19 cellular contexts compared by ENCODE assay signal in the genomic region with DNA sequence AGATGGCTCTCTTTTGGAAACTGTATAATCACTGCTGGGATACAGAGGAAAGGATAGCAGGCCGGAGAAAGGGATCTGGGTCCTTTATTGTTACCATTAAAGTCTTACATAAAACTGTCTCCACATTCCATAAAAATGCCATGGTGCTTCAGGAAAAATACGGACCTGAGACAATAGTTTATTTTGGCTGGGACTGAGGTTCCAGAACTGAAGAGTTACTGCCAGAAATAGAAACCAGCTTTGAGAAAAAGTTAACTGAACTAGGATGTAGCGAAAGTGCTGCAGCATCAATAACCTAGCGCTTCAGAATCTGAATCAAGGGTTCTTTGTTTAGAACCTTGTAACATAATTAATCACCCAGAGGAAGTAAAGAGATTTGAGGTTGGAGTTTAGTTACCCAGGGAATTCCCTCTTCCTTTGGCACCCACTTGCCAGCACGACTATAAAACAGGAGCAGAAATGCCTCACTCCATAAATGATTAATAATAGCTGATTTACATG. TPM values are rescaled to one million over a fixed set of nuclear protein-coding genes. Genes with fewer than 3 reads are reported as not detected.
DNase-seq lines count a peak whose midpoint lies in the region; ATAC-seq and TF ChIP-seq lines count a peak whose summit lies in the region.
"Had no signal": no experiment of that assay in that cellular context is flagged by ENCODE, and none has a peak within 500 bp of the region (broad histone marks: within the 10 kb centered on the region; RNA-seq: fewer than 3 reads in every experiment).

No MANE protein-coding gene starts in this region.

- intact Hi-C loops in PC-3 (cut with micrococcal nuclease) = no loop called here

- no peak overlapping the region for H2AK5ac ChIP-seq in mesenchymal stem cell (ENCODE audit: low read length, severe bottlenecking)

- H2BK120ac ChIP-seq in mesenchymal stem cell (ENCODE audit: low read depth, low read length) = no peak overlapping the region

- H3K4me1 ChIP-seq in PC-3 (ENCODE audit: insufficient read depth, low read length) (no peaks in the 10 kb centered on the region), mesenchymal stem cell (ENCODE audit: control insufficient read depth, insufficient read depth, low read depth, low read length) (peaks cover 5% of the 10 kb centered on the region), thoracic aorta (ENCODE audit: control insufficient read depth in 1 of 2, low read depth in 2 of 2) (peaks cover 3 to 9% of the 10 kb centered on the region in 2 donors)
- H3K4me1 ChIP-seq: thyroid gland had no signal

- no peaks in the 10 kb centered on the region for H4K20me1 ChIP-seq in PC-3 (ENCODE audit: low read length)
- H4K20me1 ChIP-seq: BLaER1 had no signal

- no peaks in the 10 kb centered on the region for H3K79me1 ChIP-seq in mesenchymal stem cell (replicated peaks; ENCODE audit: low read length, poor library complexity, severe bottlenecking)

- H3K79me2 ChIP-seq in PC-3 (ENCODE audit: low read length) = no peaks in the 10 kb centered on the region

- H2BK5ac ChIP-seq in mesenchymal stem cell (ENCODE audit: low read depth, low read length, poor library complexity, severe bottlenecking) = no peak overlapping the region

- H3K9me2 ChIP-seq in PC-3 (replicated peaks; ENCODE audit: low read length) = no peaks in the 10 kb centered on the region

- no TSS peak for BruUV-seq in PC-3 (replicated peaks; lab: Mats Ljungman, UMichigan)

- H3K9me3 ChIP-seq in PC-3 (ENCODE audit: low read length) (no peaks in the 10 kb centered on the region), mesenchymal stem cell (ENCODE audit: control insufficient read depth, low read length) (no peaks in the 10 kb centered on the region), thoracic aorta (no peaks in the 10 kb centered on the region)
- H3K9me3 ChIP-seq: BLaER1, thyroid gland had no signal

- DNase-seq in PC-3 (no peak), dermis microvascular lymphatic vessel endothelial cell (ENCODE audit: low read depth in 2 of 2) (peak; percentile 22 to 76), mesenchymal stem cell (no peak), thoracic aorta (ENCODE audit: low spot score) (no peak), NCI-H2227 (lab: John Stamatoyannopoulos, UW; ENCODE audit: unreplicated experiment) (no peak), activated gamma-delta T cell (lab: John Stamatoyannopoulos, UW) (no peak)
- no peak for DNase-seq in activated naive CD4-positive, alpha-beta T cell treated with anti-CD3 and anti-CD28 coated beads, Interleukin-2, amount 50 U/mL, for 16 hours
- DNase-seq: activated CD4-positive, alpha-beta T cell treated with anti-CD3 and anti-CD28 coated beads, Interleukin-2, amount 10 ng/mL, durations not matched to agents 24 days and 14 days; activated naive CD8-positive, alpha-beta T cell treated with anti-CD3 and anti-CD28 coated beads, Interleukin-2, amount 10 ng/mL, durations not matched to agents 7 days and 5 days; central memory CD4-positive, alpha-beta T cell; MV-4-11; NCI-H2029 treated with DMSO at 0.1 percent for 48 hours; NCI-H510A treated with DMSO at 0.1 percent for 48 hours; stimulated activated CD4-positive, alpha-beta T cell treated with anti-CD3 and anti-CD28 coated beads, Interleukin-4, amount 100 ng/mL, for 1 hour; stimulated activated CD8-positive, alpha-beta memory T cell treated with anti-CD3 and anti-CD28 coated beads, Interleukin-4, amount 100 ng/mL, for 48 hours; thyroid gland had no signal

- H3K4ac ChIP-seq in mesenchymal stem cell (ENCODE audit: low read depth in 1 of 2, low read length in 2 of 2) = no peak overlapping the region

- H3K14ac ChIP-seq in mesenchymal stem cell (ENCODE audit: low read length in 2 of 2) = no peak overlapping the region

- no peak overlapping the region for H4K91ac ChIP-seq in mesenchymal stem cell (ENCODE audit: low read length)

- H2AFZ ChIP-seq in PC-3 (ENCODE audit: low read length) = no peak overlapping the region
- no peak overlapping the region for H2AFZ ChIP-seq in mesenchymal stem cell (ENCODE audit: low read depth, low read length)

- H3K4me3 ChIP-seq in PC-3 (ENCODE audit: low read length) (no peak overlapping the region), mesenchymal stem cell (ENCODE audit: insufficient read depth in 1 of 2, low read depth in 1 of 2, low read length in 2 of 2) (no peak overlapping the region), thoracic aorta (peak overlapping the region; percentile 47)
- H3K4me3 ChIP-seq: BLaER1, thyroid gland had no signal

- TF ChIP-seq CTCF in PC-3 (conservative IDR thresholded peaks at IDR 0.05; ENCODE audit: low read depth, low read length) (no peak), thoracic aorta (IDR thresholded peaks at IDR 0.05) (no peak)

- H2BK15ac ChIP-seq in mesenchymal stem cell (ENCODE audit: low read depth, poor library complexity, severe bottlenecking) = no peak overlapping the region

- no peaks in the 10 kb centered on the region for H3K36me3 ChIP-seq in PC-3 (ENCODE audit: low read depth, low read length)
- no peaks in the 10 kb centered on the region for H3K36me3 ChIP-seq in mesenchymal stem cell (ENCODE audit: control insufficient read depth in 1 of 2, insufficient read depth in 2 of 2, low read depth in 1 of 2, low read length in 2 of 2)
- H3K36me3 ChIP-seq in thoracic aorta = no peaks in the 10 kb centered on the region
- H3K36me3 ChIP-seq: BLaER1, thyroid gland had no signal

- no peaks in the 10 kb centered on the region for H3F3A ChIP-seq in PC-3 (ENCODE audit: low read length, unreplicated experiment)

- no peak overlapping the region for H3K18ac ChIP-seq in mesenchymal stem cell (ENCODE audit: low read depth in 1 of 2, low read length in 2 of 2)

- H3K27ac ChIP-seq in PC-3 (ENCODE audit: low read length) (no peak overlapping the region), mesenchymal stem cell (ENCODE audit: low read length, poor library complexity, severe bottlenecking) (peak overlapping the region; percentile 10), thoracic aorta (no peak overlapping the region)
- H3K27ac ChIP-seq: BLaER1, thyroid gland had no signal

- H3K4me2 ChIP-seq in PC-3 (ENCODE audit: low read length) = no peak overlapping the region
- no peak overlapping the region for H3K4me2 ChIP-seq in mesenchymal stem cell (ENCODE audit: low read length, poor library complexity, severe bottlenecking)
- H3K4me2 ChIP-seq: BLaER1 had no signal

- no peak overlapping the region for H3K23ac ChIP-seq in mesenchymal stem cell (ENCODE audit: low read length in 2 of 2)

- H4K8ac ChIP-seq in mesenchymal stem cell (ENCODE audit: low read length) = no peak overlapping the region

- peak; percentile 76 for ATAC-seq in PC-3
- ATAC-seq in thoracic aorta (ENCODE audit: insufficient number of reproducible peaks, low FRiP score, low read depth) = no peak
- ATAC-seq in HG03469 (IDR thresholded peaks at IDR 0.05; ENCODE audit: unreplicated experiment) = no peak

- CTCF ChIA-PET in PC-3 (lab: Charles Lee) = no interaction called here

- H3K9ac ChIP-seq in PC-3 (ENCODE audit: low read length) (no peak overlapping the region), mesenchymal stem cell (ENCODE audit: low read length) (peak overlapping the region; percentile 30)
- H3K9ac ChIP-seq: BLaER1 had no signal

- no peak overlapping the region for H2BK12ac ChIP-seq in mesenchymal stem cell (ENCODE audit: low read length in 2 of 2)

- WGBS in mesenchymal stem cell = 28% methylated on average over 2 of the region's 5 CpGs

- H3K27me3 ChIP-seq in PC-3 (ENCODE audit: low read length) = no peaks in the 10 kb centered on the region
- H3K27me3 ChIP-seq in mesenchymal stem cell (ENCODE audit: control insufficient read depth in 1 of 2, insufficient read depth in 1 of 2, low read length in 2 of 2) = no peaks in the 10 kb centered on the region
- H3K27me3 ChIP-seq in thoracic aorta (replicated peaks; ENCODE audit: insufficient read depth) = no peaks in the 10 kb centered on the region
- H3K27me3 ChIP-seq: BLaER1, thyroid gland had no signal

- POLR2A ChIA-PET in PC-3 (lab: Charles Lee; ENCODE audit: unreplicated experiment) = no interaction called here

RNA-seq across cellular contexts. Expression of a gene that starts 38.0 kb away (rescaled TPM):
- total RNA-seq in PC-3 (2014; rRNA removed) = not detected in 2 replicates
- 2.1 and 3.1 TPM in 2 replicates for total RNA-seq in dermis microvascular lymphatic vessel endothelial cell
- 0.06 TPM for polyA plus RNA-seq in mesenchymal stem cell (2013, experiment 1 of 2)
- polyA plus RNA-seq in mesenchymal stem cell (2013, experiment 2 of 2) = 0.03 TPM
- 1 to 10 TPM; 9.5 to 9.9 TPM for total RNA-seq in thoracic aorta
- total RNA-seq: activated CD4-positive, alpha-beta T cell treated with anti-CD3 and anti-CD28 coated beads, Interleukin-2, amount 10 ng/mL, durations not matched to agents 24 days and 14 days; activated naive CD8-positive, alpha-beta T cell treated with anti-CD3 and anti-CD28 coated beads, Interleukin-2, amount 10 ng/mL, durations not matched to agents 7 days and 5 days had no signal
- polyA plus RNA-seq: neural cell had no signal

Comparison
In these comparisons a context has a peak if more than half of its experiments do, and no peak if none do; other contexts are left out.
1. DNase-seq: peak in dermis microvascular lymphatic vessel endothelial cell (2 of 2); none in PC-3 (single experiment), mesenchymal stem cell (single experiment), thoracic aorta (single experiment), activated naive CD4-positive, alpha-beta T cell treated with anti-CD3 and anti-CD28 coated beads, Interleukin-2, amount 50 U/mL, for 16 hours (single experiment), NCI-H2227 (single experiment) and activated gamma-delta T cell (single experiment).